Comparison of ENCODE assay signal across 12 cellular contexts in genomic region chr6:44012078-44012493, GRCh38.
DNase-seq lines count a peak whose midpoint lies in the region; ATAC-seq and TF ChIP-seq lines count a peak whose summit lies in the region.
"Had no signal": no experiment of that assay in that cellular context is flagged by ENCODE, and none has a peak within 500 bp of the region (broad histone marks: within the 10 kb centered on the region; RNA-seq: fewer than 3 reads in every experiment).

No MANE protein-coding gene starts in this region.

- in situ Hi-C loops in KBM-7 (cut with MboI; ENCODE audit: low pct_unique_long_range_greater_than_20kb, low sequenced_read_pairs) = no loop called here

- peaks cover 7 to 8% of the 10 kb centered on the region in 2 donors for H3K4me1 ChIP-seq in lung (ENCODE audit: control insufficient read depth in 2 of 2, insufficient read depth in 2 of 2, low read length in 2 of 2)

- no peak overlapping the region for H3K27ac Mint-ChIP-seq in T-helper 2 cell treated with Interferon-gamma antibody and Interleukin-4, amounts not matched to agents 5 μg/mL and 100 μg/mL, for 36 hours

- H3K4me1 Mint-ChIP-seq in T-helper 2 cell treated with Interferon-gamma antibody and Interleukin-4, amounts not matched to agents 5 μg/mL and 100 μg/mL, for 36 hours (ENCODE audit: low read depth) = no peaks in the 10 kb centered on the region

- H3K27me3 Mint-ChIP-seq in T-helper 2 cell treated with Interferon-gamma antibody and Interleukin-4, amounts not matched to agents 5 μg/mL and 100 μg/mL, for 36 hours (ENCODE audit: low read depth) = peaks cover 9% of the 10 kb centered on the region

- no peak overlapping the region for H3K27ac ChIP-seq in lung (ENCODE audit: low read depth in 1 of 2, low read length in 1 of 2)
- H3K27ac ChIP-seq: SK-N-MC, stomach had no signal

- no peak overlapping the region for H3K4me3 Mint-ChIP-seq in T-helper 2 cell treated with Interferon-gamma antibody and Interleukin-4, amounts not matched to agents 5 μg/mL and 100 μg/mL, for 36 hours

- TF ChIP-seq CTCF in lung (IDR thresholded peaks at IDR 0.05; ENCODE audit: control extremely low read depth, extremely low read depth) = no peak

- ATAC-seq in lung (ENCODE audit: insufficient read depth, low FRiP score) (peak; percentile 23), HG03045 (IDR thresholded peaks at IDR 0.05; ENCODE audit: unreplicated experiment) (no peak)

- no peaks in the 10 kb centered on the region for H3K36me3 Mint-ChIP-seq in T-helper 2 cell treated with Interferon-gamma antibody and Interleukin-4, amounts not matched to agents 5 μg/mL and 100 μg/mL, for 36 hours (ENCODE audit: low read depth)

- no peak overlapping the region for H3K4me3 ChIP-seq in lung
- H3K4me3 ChIP-seq: SK-N-MC, stomach had no signal

- DNase-seq in AML-193 (lab: John Stamatoyannopoulos, UW) (peak; percentile 95 to 97), KBM-7 (peak; percentile 90), astrocyte of the hippocampus (ENCODE audit: low read depth, low spot score) (peak; percentile 78), lung (ENCODE audit: low spot score) (no peak), medulla oblongata (ENCODE audit: extremely low spot score) (no peak)
- DNase-seq in T-helper 2 cell treated with Interferon-gamma antibody and Interleukin-4, amounts not matched to agents 5 μg/mL and 100 μg/mL, for 36 hours (ENCODE audit: low spot score) = no peak
- DNase-seq in activated T-cell treated with anti-CD3 and anti-CD28 coated beads, Interleukin-2, amount 50 U/mL, for 1 hour = no peak
- DNase-seq: activated naive CD4-positive, alpha-beta T cell; hypothalamus; stomach had no signal

- H3K36me3 ChIP-seq in lung (ENCODE audit: control insufficient read depth in 2 of 2, insufficient read depth in 2 of 2, low read length in 2 of 2) = no peaks in the 10 kb centered on the region
- H3K36me3 ChIP-seq: stomach had no signal

- H3K9me3 ChIP-seq in lung (ENCODE audit: control insufficient read depth in 2 of 2, insufficient read depth in 1 of 2, low read length in 1 of 2) = peaks cover 0 to 5% of the 10 kb centered on the region in 2 donors
- H3K9me3 ChIP-seq: stomach had no signal

- H3K9me3 Mint-ChIP-seq in T-helper 2 cell treated with Interferon-gamma antibody and Interleukin-4, amounts not matched to agents 5 μg/mL and 100 μg/mL, for 36 hours = no peaks in the 10 kb centered on the region

- no peaks in the 10 kb centered on the region for H3K27me3 ChIP-seq in lung (ENCODE audit: control insufficient read depth, insufficient read depth)
- H3K27me3 ChIP-seq: stomach had no signal

- WGBS in lung, 2 donors = 19 to 38% methylated on average over 3 of the region's 3 CpGs

Comparison
In these comparisons a context has a peak if more than half of its experiments do, and no peak if none do; other contexts are left out.
1. DNase-seq: peak in AML-193 (2 of 2), KBM-7 (single experiment) and astrocyte of the hippocampus (single experiment); none in lung (single experiment), T-helper 2 cell treated with Interferon-gamma antibody and Interleukin-4, amounts not matched to agents 5 μg/mL and 100 μg/mL, for 36 hours (single experiment), medulla oblongata (single experiment) and activated T-cell treated with anti-CD3 and anti-CD28 coated beads, Interleukin-2, amount 50 U/mL, for 1 hour (single experiment).